Comparison of ENCODE assay signal across 15 cellular contexts in the genomic region with DNA sequence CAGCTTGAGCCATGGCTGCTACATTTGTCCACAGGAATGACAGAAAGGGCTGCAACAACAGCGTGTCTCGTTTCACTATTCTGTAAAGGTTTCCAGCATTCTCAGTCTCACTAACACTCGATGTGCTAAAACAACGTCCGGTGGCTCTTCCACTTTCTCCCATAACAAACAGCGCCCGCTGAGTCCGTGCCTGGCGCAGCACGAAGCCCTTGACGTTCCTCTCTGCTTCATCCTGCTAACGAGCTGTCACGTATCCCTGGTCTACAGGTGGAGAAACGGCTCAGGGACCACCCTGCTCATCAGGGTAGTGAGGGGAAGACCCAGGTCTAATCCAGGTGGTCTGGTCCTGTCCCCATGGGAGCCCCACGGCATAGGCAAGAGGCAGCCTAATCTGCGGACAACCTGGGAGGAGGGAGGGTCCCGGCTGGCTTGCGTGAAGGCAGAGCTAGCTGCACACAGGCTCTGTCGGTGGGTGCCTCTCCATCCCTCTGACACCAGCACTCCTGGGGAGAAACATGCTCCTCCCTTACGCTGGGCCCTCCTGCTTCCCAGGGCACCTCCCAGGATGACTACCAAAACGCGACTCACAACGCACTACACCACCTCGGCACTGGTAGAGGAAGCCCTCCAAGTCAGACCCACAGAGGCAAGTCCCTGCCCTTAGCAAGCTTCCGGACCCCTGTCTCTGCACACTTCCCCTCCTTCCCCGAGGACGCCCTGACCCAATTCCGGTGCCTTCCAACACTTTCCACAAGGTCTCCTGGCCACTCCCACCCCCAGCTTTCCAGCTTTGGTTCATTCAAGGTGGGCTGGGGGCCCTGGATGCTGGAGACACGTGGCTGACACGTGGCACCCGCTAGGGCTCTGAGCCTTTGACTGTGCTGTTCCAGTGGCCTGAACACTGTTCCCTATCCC. TPM values are rescaled to one million over a fixed set of nuclear protein-coding genes. Genes with fewer than 3 reads are reported as not detected.
DNase-seq lines count a peak whose midpoint lies in the region; ATAC-seq and TF ChIP-seq lines count a peak whose summit lies in the region.
"Had no signal": no experiment of that assay in that cellular context is flagged by ENCODE, and none has a peak within 500 bp of the region (broad histone marks: within the 10 kb centered on the region; RNA-seq: fewer than 3 reads in every experiment).

No MANE protein-coding gene starts in this region.

- no peaks in the 10 kb centered on the region for H3K9me3 ChIP-seq in osteoblast (ENCODE audit: low read depth, low read length)
- H3K9me3 ChIP-seq in testis = no peaks in the 10 kb centered on the region
- no peaks in the 10 kb centered on the region for H3K9me3 ChIP-seq in tibial artery
- H3K9me3 ChIP-seq: adrenal gland, SJCRH30 had no signal

- no peak for TF ChIP-seq POLR2A in testis (IDR thresholded peaks at IDR 0.05)

- H3K4me2 ChIP-seq in GM23338 (no peak overlapping the region), osteoblast (ENCODE audit: insufficient read depth, low read length) (no peak overlapping the region)

- H2AFZ ChIP-seq in GM23338 (no peak overlapping the region), osteoblast (ENCODE audit: low read length) (no peak overlapping the region)

- DNase-seq in GM23338 (ENCODE audit: low spot score) (no peak), NCI-H226 (peak; percentile 32), epithelial cell of esophagus (ENCODE audit: low read depth) (peak; percentile 30), osteoblast (ENCODE audit: insufficient read length, low spot score, missing footprints) (peak; percentile 38), SKM-1 treated with dmso at 0.1 percent for 144 hours (lab: John Stamatoyannopoulos, UW; ENCODE audit: unreplicated experiment) (no peak), testis (no peak), tibial artery (no peak), COLO668 (lab: John Stamatoyannopoulos, UW; ENCODE audit: unreplicated experiment) (no peak)
- DNase-seq: activated CD4-positive, alpha-beta T cell treated with anti-CD3 and anti-CD28 coated beads for 1 hour; GDM1; left colon; NCI-H187; NCI-H526; SJCRH30 had no signal

- H3K27ac ChIP-seq in GM23338 (ENCODE audit: low read depth) = peak overlapping the region; percentile 50; the same call in 1 of the 2 replicates
- H3K27ac ChIP-seq in osteoblast (ENCODE audit: low read depth, low read length) = no peak overlapping the region
- H3K27ac ChIP-seq in testis = no peak overlapping the region
- H3K27ac ChIP-seq in tibial artery = no peak overlapping the region
- H3K27ac ChIP-seq: SJCRH30 had no signal

- H3K9me2 ChIP-seq in GM23338 (ENCODE audit: insufficient read depth) = no peaks in the 10 kb centered on the region

- H3K4me1 Mint-ChIP-seq in GM23338 = peaks cover 17% of the 10 kb centered on the region

- intact Hi-C loops in testis (cut with DNase I; ENCODE audit: low total_unique reads) = no loop called here
- intact Hi-C loops in tibial artery (cut with DNase I; ENCODE audit: low total_unique reads) = no loop called here

- no peaks in the 10 kb centered on the region for H3K9me3 Mint-ChIP-seq in GM23338

- no peaks in the 10 kb centered on the region; the same call in 1 of the 2 replicates for H3K36me3 ChIP-seq in GM23338 (ENCODE audit: insufficient read depth)
- no peaks in the 10 kb centered on the region for H3K36me3 ChIP-seq in osteoblast (ENCODE audit: insufficient read depth, low read length)
- no peaks in the 10 kb centered on the region for H3K36me3 ChIP-seq in testis (ENCODE audit: low read depth, missing control alignments)
- H3K36me3 ChIP-seq in tibial artery = no peaks in the 10 kb centered on the region
- H3K36me3 ChIP-seq: adrenal gland had no signal

- TF ChIP-seq CTCF in GM23338 (conservative IDR thresholded peaks at IDR 0.05; ENCODE audit: low read depth in 2 of 2) (no peak), epithelial cell of esophagus (IDR thresholded peaks at IDR 0.05; ENCODE audit: insufficient read depth, low read depth, low read length, missing control alignments) (no peak), osteoblast (IDR thresholded peaks at IDR 0.05; ENCODE audit: extremely low read depth, low read depth, low read length) (no peak), testis (IDR thresholded peaks at IDR 0.05) (no peak), tibial artery (IDR thresholded peaks at IDR 0.05) (no peak)

- peak overlapping the region; percentile 83; the same call in 1 of the 2 replicates for H3K27ac Mint-ChIP-seq in GM23338

- H3K4me1 ChIP-seq in GM23338 (ENCODE audit: insufficient read depth) (no peaks in the 10 kb centered on the region), osteoblast (ENCODE audit: insufficient read depth, low read length) (peaks cover 10% of the 10 kb centered on the region), testis (no peaks in the 10 kb centered on the region), tibial artery (no peaks in the 10 kb centered on the region)

- H3K4me3 ChIP-seq in GM23338 (no peak overlapping the region), epithelial cell of esophagus (ENCODE audit: low read length) (no peak overlapping the region), osteoblast (ENCODE audit: insufficient read depth, low read length) (no peak overlapping the region), testis (no peak overlapping the region), tibial artery (no peak overlapping the region)
- H3K4me3 ChIP-seq: adrenal gland, SJCRH30 had no signal

- H3K36me3 Mint-ChIP-seq in GM23338 (ENCODE audit: low read depth) = no peaks in the 10 kb centered on the region

- H3K79me2 ChIP-seq in GM23338 (replicated peaks; ENCODE audit: insufficient read depth) (peaks cover 78% of the 10 kb centered on the region), osteoblast (ENCODE audit: insufficient read depth, low read length) (peaks cover 75% of the 10 kb centered on the region)

- no peaks in the 10 kb centered on the region; the same call in none of the 2 replicates for H4K20me1 ChIP-seq in GM23338 (replicated peaks; ENCODE audit: insufficient read depth)
- H4K20me1 ChIP-seq in osteoblast (ENCODE audit: insufficient read depth, low read length) = peaks cover 70% of the 10 kb centered on the region

- no peak overlapping the region for H3K4me3 Mint-ChIP-seq in GM23338

- 89 to 90% methylated on average over 24 to 31 of the region's 31 CpGs for WGBS in testis, 2 donors

- ATAC-seq in GM23338 = no peak
- ATAC-seq: left colon had no signal

- H3K27me3 ChIP-seq in GM23338 (ENCODE audit: insufficient read depth) (no peaks in the 10 kb centered on the region), osteoblast (ENCODE audit: insufficient read depth, low read length) (no peaks in the 10 kb centered on the region), testis (no peaks in the 10 kb centered on the region), tibial artery (no peaks in the 10 kb centered on the region)
- H3K27me3 ChIP-seq: adrenal gland, SJCRH30 had no signal

- no peaks in the 10 kb centered on the region for H3F3A ChIP-seq in GM23338 (replicated peaks; ENCODE audit: low read depth)

- peaks cover 14% of the 10 kb centered on the region for H3K27me3 Mint-ChIP-seq in GM23338 (ENCODE audit: insufficient read depth, low read depth, poor library complexity)

RNA-seq across cellular contexts. Expression of gene VAV2, which starts 43.3 kb away (rescaled TPM):
- 24.3 and 28.9 TPM in 2 replicates for total RNA-seq in GM23338 (2014; rRNA removed; shearing (Covaris generic))
- polyA plus RNA-seq in GM23338 (2016; fragmentation: Nextera tagmentation; extraction: Ambion mirVana) (7.2 and 8.1 TPM in 2 replicates), testis (ENCODE audit: insufficient read depth, low read depth, low replicate concordance) (11.0 TPM)
- total RNA-seq in osteoblast (8.0 and 8.8 TPM in 2 replicates), testis (10 to 100 TPM; 12.2 to 14.1 TPM)

Comparison
In these comparisons a context has a peak if more than half of its experiments do, and no peak if none do; other contexts are left out.
1. DNase-seq: peak in NCI-H226 (single experiment), epithelial cell of esophagus (single experiment) and osteoblast (single experiment); none in GM23338 (single experiment), SKM-1 treated with dmso at 0.1 percent for 144 hours (single experiment), testis (single experiment), tibial artery (0 of 2) and COLO668 (single experiment).